In genomic region chr6:106156863-106157262, GRCh38 we compare ENCODE assay signal across 1 cellular context.
TF ChIP-seq lines count a peak whose summit lies in the region.

No MANE protein-coding gene starts in this region.

TF ChIP-seq in GM23338, 12 proteins besides CTCF, POLR2A, EP300 and RAD21 (continued from another document):
- TF ChIP-seq REST (IDR thresholded peaks at IDR 0.05; ENCODE audit: unreplicated experiment) (no peak), STAT1 (IDR thresholded peaks at IDR 0.05; ENCODE audit: unreplicated experiment) (no peak)
TF ChIP-seq in GM23338: peak in this region for 0.
